In genomic region chr6:148550569-148550968, GRCh38 we compare ENCODE assay signal across 22 cellular contexts.
DNase-seq lines count a peak whose midpoint lies in the region; ATAC-seq, FAIRE-seq and TF ChIP-seq lines count a peak whose summit lies in the region.
"Had no signal": no experiment of that assay in that cellular context is flagged by ENCODE, and none has a peak within 500 bp of the region (broad histone marks: within the 10 kb centered on the region; RNA-seq: fewer than 3 reads in every experiment).

No MANE protein-coding gene starts in this region.

- peak; percentile 32 for DNase-seq in HepG2 (ENCODE audit: low spot score)
- DNase-seq in right lobe of liver, result no peak
- DNase-seq in WTC11 (ENCODE audit: low spot score), result no peak
- DNase-seq in fibroblast of mammary gland (ENCODE audit: low read depth), result peak; percentile 19
- no peak for DNase-seq in NCI-H446 treated with DMSO at 0.1 percent for 48 hours (lab: John Stamatoyannopoulos, UW)
- DNase-seq in PC-9, result no peak
- DNase-seq in effector memory CD8-positive, alpha-beta T cell, result no peak
- no peak for DNase-seq in NCI-H1417 (lab: John Stamatoyannopoulos, UW)
- DNase-seq: ACHN; activated CD4-positive, alpha-beta memory T cell treated with anti-CD3 and anti-CD28 coated beads for 36 hours; activated naive CD4-positive, alpha-beta T cell treated with anti-CD3 and anti-CD28 coated beads for 36 hours; body of pancreas; GF-D8; MM.1S; NCI-H2029 treated with DMSO at 0.1 percent for 48 hours; NCI-H446; stimulated activated CD4-positive, alpha-beta T cell treated with anti-CD3 and anti-CD28 coated beads, Interleukin-15, amount 100 ng/mL, for 24 hours; T-helper 1 cell had no signal

- H2AFZ ChIP-seq in HepG2 (ENCODE audit: low read length) (no peak overlapping the region), PC-9 (no peak overlapping the region)

- CTCF ChIA-PET in HepG2 (lab: Yijun Ruan, JAX; ENCODE audit: low intra/inter-chr PET ratio, low total read pairs), result no interaction called here
- CTCF ChIA-PET in WTC11 (lab: Charles Lee), result interaction anchor here (0.9 kb wide), 1 partner anchor 9 kb away, joined by 7 read pairs; no protein-coding TSS in a partner anchor
- CTCF ChIA-PET in PC-9 (lab: Charles Lee), result no interaction called here

- intact Hi-C loops in HepG2 (cut with micrococcal nuclease; ENCODE audit: unreplicated experiment) (no loop called here), right lobe of liver (cut with DNase I) (no loop called here), PC-9 (cut with micrococcal nuclease; ENCODE audit: unreplicated experiment) (no loop called here)

- TF ChIP-seq EP300 in HepG2 (IDR thresholded peaks at IDR 0.05; ENCODE audit: low read depth in 2 of 2, low read length in 2 of 2) (no peak), HepG2 (CRISPR knock-in tag; IDR thresholded peaks at IDR 0.05; ENCODE audit: borderline replicate concordance) (no peak)

- no peaks in the 10 kb centered on the region for H3K9me3 ChIP-seq in HepG2 (ENCODE audit: low read length)
- no peaks in the 10 kb centered on the region for H3K9me3 ChIP-seq in right lobe of liver
- H3K9me3 ChIP-seq in PC-9 (ENCODE audit: insufficient read depth, low read depth), result peaks cover 7% of the 10 kb centered on the region; the same call in 1 of the 2 replicates
- H3K9me3 ChIP-seq: body of pancreas, gastroesophageal sphincter, suprapubic skin had no signal

- TF ChIP-seq POLR2A in HepG2 (IDR thresholded peaks at IDR 0.05; ENCODE audit: insufficient read depth in 1 of 2, low read depth in 2 of 2, low read length in 2 of 2) (no peak), right lobe of liver (IDR thresholded peaks at IDR 0.05) (no peak)

- H3K9ac ChIP-seq in HepG2 (ENCODE audit: insufficient read depth, low read depth, low read length), result no peak overlapping the region

- H3K36me3 ChIP-seq in HepG2 (replicated peaks in 1 of 2; ENCODE audit: control insufficient read depth in 1 of 2, insufficient read depth in 2 of 2, low read length in 2 of 2), result peaks cover 4 to 26% of the 10 kb centered on the region in 2 experiments; a peak in 3 of 5 replicates
- peaks cover 0 to 32% (median 7%) of the 10 kb centered on the region in 4 donors for H3K36me3 ChIP-seq in right lobe of liver
- H3K36me3 ChIP-seq in PC-9 (ENCODE audit: low read depth), result 0 out of 2 replicates have a peak, but pooled peaks cover 5% of the 10 kb centered on the region

- H3K27me3 ChIP-seq in HepG2 (ENCODE audit: control insufficient read depth in 1 of 2, insufficient read depth in 2 of 2, low read length in 2 of 2) (no peaks in the 10 kb centered on the region), right lobe of liver (no peaks in the 10 kb centered on the region), PC-9 (ENCODE audit: insufficient read depth, low read depth) (no peaks in the 10 kb centered on the region)
- H3K27me3 ChIP-seq: body of pancreas, gastroesophageal sphincter, suprapubic skin had no signal

- TF ChIP-seq CTCF in HepG2 (CRISPR knock-in tag; IDR thresholded peaks at IDR 0.05) (no peak), right lobe of liver (IDR thresholded peaks at IDR 0.05) (no peak), WTC11 (IDR thresholded peaks at IDR 0.05) (no peak), fibroblast of mammary gland (conservative IDR thresholded peaks at IDR 0.05; ENCODE audit: control insufficient read depth, insufficient read depth, low read depth, low read length) (no peak), PC-9 (conservative IDR thresholded peaks at IDR 0.05) (no peak)

- no peaks in the 10 kb centered on the region for H3F3A ChIP-seq in PC-9 (ENCODE audit: insufficient read depth, low read depth)

- H4K20me1 ChIP-seq in HepG2 (ENCODE audit: insufficient read depth, low read length), result no peaks in the 10 kb centered on the region
- no peaks in the 10 kb centered on the region for H4K20me1 ChIP-seq in PC-9 (ENCODE audit: insufficient read depth)

- H3K9me2 ChIP-seq in PC-9 (ENCODE audit: insufficient read depth), result no peaks in the 10 kb centered on the region

- peak; percentile 50 for FAIRE-seq in HepG2 (lab: Jason Lieb, UNC)

- H3K4me3 ChIP-seq in HepG2 (replicated peaks in 1 of 3; ENCODE audit: insufficient read depth in 1 of 3, low read depth in 2 of 3, low read length in 3 of 3) (no peak overlapping the region), right lobe of liver (no peak overlapping the region), fibroblast of mammary gland (ENCODE audit: control insufficient read depth, low read depth, low read length) (no peak overlapping the region), PC-9 (no peak overlapping the region)
- H3K4me3 ChIP-seq: body of pancreas, gastroesophageal sphincter, suprapubic skin had no signal

- POLR2A ChIA-PET in HepG2 (lab: Yijun Ruan, JAX) (no interaction called here), WTC11 (lab: Charles Lee) (no interaction called here), PC-9 (lab: Charles Lee; ENCODE audit: unreplicated experiment) (no interaction called here)

- H3K27ac ChIP-seq in HepG2 (ENCODE audit: extremely low read length, insufficient read depth, low read length) (no peak overlapping the region), right lobe of liver (no peak overlapping the region), PC-9 (no peak overlapping the region)
- H3K27ac ChIP-seq: gastroesophageal sphincter, suprapubic skin had no signal

- H3K36me3 Mint-ChIP-seq in WTC11, result peaks cover 45% of the 10 kb centered on the region
- no peaks in the 10 kb centered on the region for H3K36me3 Mint-ChIP-seq in effector memory CD8-positive, alpha-beta T cell (ENCODE audit: insufficient read depth)
- H3K36me3 Mint-ChIP-seq: activated CD4-positive, alpha-beta memory T cell treated with anti-CD3 and anti-CD28 coated beads for 36 hours; IgD-negative memory B cell had no signal

- no peaks in the 10 kb centered on the region for H3K4me1 ChIP-seq in HepG2 (ENCODE audit: insufficient read depth, low read length)
- no peaks in the 10 kb centered on the region for H3K4me1 ChIP-seq in right lobe of liver
- no peaks in the 10 kb centered on the region for H3K4me1 ChIP-seq in PC-9 (replicated peaks; ENCODE audit: insufficient read depth)
- H3K4me1 ChIP-seq: suprapubic skin had no signal

- no peak for ATAC-seq in HepG2
- no peak for ATAC-seq in right lobe of liver
- no peak; the same call in 1 of the 2 replicates for ATAC-seq in WTC11
- ATAC-seq in effector memory CD8-positive, alpha-beta T cell (replicated peaks), result no peak
- ATAC-seq: body of pancreas, gastroesophageal sphincter had no signal

- BruUV-seq in HepG2 (replicated peaks; lab: Mats Ljungman, UMichigan), result no TSS peak
- BruUV-seq in PC-9 (replicated peaks; lab: Mats Ljungman, UMichigan), result no TSS peak

- in situ Hi-C loops in HepG2 (cut with HindIII; ENCODE audit: extremely low pct_ligation_motif_present, low pct_unique_long_range_greater_than_20kb), result no loop called here

- H3K27ac Mint-ChIP-seq in WTC11, result peak overlapping the region; percentile 71
- H3K27ac Mint-ChIP-seq in effector memory CD8-positive, alpha-beta T cell, result no peak overlapping the region
- H3K27ac Mint-ChIP-seq: activated CD4-positive, alpha-beta memory T cell treated with anti-CD3 and anti-CD28 coated beads for 36 hours; activated naive CD4-positive, alpha-beta T cell treated with anti-CD3 and anti-CD28 coated beads for 36 hours; CD14-positive monocyte had no signal

- H3K4me1 Mint-ChIP-seq in WTC11, result peaks cover 12% of the 10 kb centered on the region
- no peaks in the 10 kb centered on the region for H3K4me1 Mint-ChIP-seq in effector memory CD8-positive, alpha-beta T cell (ENCODE audit: low read depth in 2 of 2)
- H3K4me1 Mint-ChIP-seq: IgD-negative memory B cell had no signal

- 78% methylated on average over 7 of the region's 7 CpGs for WGBS in HepG2 (ENCODE audit: low lambda C conversion rate)
- WGBS in right lobe of liver (ENCODE audit: insufficient coverage, low coverage, low lambda C conversion rate, missing lambda C conversion rate), result 56% methylated on average over 7 of the region's 7 CpGs

- TF ChIP-seq RAD21 in HepG2 (CRISPR knock-in tag; IDR thresholded peaks at IDR 0.05), result no peak

- no peak overlapping the region for H3K4me2 ChIP-seq in HepG2 (ENCODE audit: low read depth, low read length)
- no peak overlapping the region for H3K4me2 ChIP-seq in PC-9

- H3K27me3 Mint-ChIP-seq in WTC11 (ENCODE audit: low read depth), result no peaks in the 10 kb centered on the region
- peaks cover 31 to 39% of the 10 kb centered on the region in 2 donors for H3K27me3 Mint-ChIP-seq in effector memory CD8-positive, alpha-beta T cell

- no peak overlapping the region for H3K4me3 Mint-ChIP-seq in WTC11
- no peak overlapping the region for H3K4me3 Mint-ChIP-seq in effector memory CD8-positive, alpha-beta T cell
- H3K4me3 Mint-ChIP-seq: activated CD4-positive, alpha-beta memory T cell treated with anti-CD3 and anti-CD28 coated beads for 36 hours; activated naive CD4-positive, alpha-beta T cell treated with anti-CD3 and anti-CD28 coated beads for 36 hours; IgD-negative memory B cell had no signal

- H3K79me2 ChIP-seq in HepG2 (ENCODE audit: insufficient read depth, low read length) (no peaks in the 10 kb centered on the region), PC-9 (ENCODE audit: low read depth) (no peaks in the 10 kb centered on the region)

- peaks cover 11% of the 10 kb centered on the region for H3K9me3 Mint-ChIP-seq in WTC11
- no peaks in the 10 kb centered on the region for H3K9me3 Mint-ChIP-seq in effector memory CD8-positive, alpha-beta T cell
- H3K9me3 Mint-ChIP-seq: activated CD4-positive, alpha-beta memory T cell treated with anti-CD3 and anti-CD28 coated beads for 36 hours; activated naive CD4-positive, alpha-beta T cell treated with anti-CD3 and anti-CD28 coated beads for 36 hours had no signal

TF ChIP-seq in WTC11, 78 proteins besides CTCF, POLR2A, EP300 and RAD21 (continues in another document):
- TF ChIP-seq ESRRA (CRISPR knock-in tag; IDR thresholded peaks at IDR 0.05; ENCODE audit: borderline replicate concordance) (no peak), CBFB (CRISPR knock-in tag; IDR thresholded peaks at IDR 0.05; ENCODE audit: low read depth) (no peak)

Comparison
In these comparisons a context has a peak if more than half of its experiments do, and no peak if none do; other contexts are left out.
1. DNase-seq: peak in HepG2 (single experiment) and fibroblast of mammary gland (single experiment); none in right lobe of liver (0 of 3), WTC11 (single experiment), NCI-H446 treated with DMSO at 0.1 percent for 48 hours (single experiment), PC-9 (0 of 2), effector memory CD8-positive, alpha-beta T cell (0 of 3) and NCI-H1417 (0 of 3).